In the genomic region with DNA sequence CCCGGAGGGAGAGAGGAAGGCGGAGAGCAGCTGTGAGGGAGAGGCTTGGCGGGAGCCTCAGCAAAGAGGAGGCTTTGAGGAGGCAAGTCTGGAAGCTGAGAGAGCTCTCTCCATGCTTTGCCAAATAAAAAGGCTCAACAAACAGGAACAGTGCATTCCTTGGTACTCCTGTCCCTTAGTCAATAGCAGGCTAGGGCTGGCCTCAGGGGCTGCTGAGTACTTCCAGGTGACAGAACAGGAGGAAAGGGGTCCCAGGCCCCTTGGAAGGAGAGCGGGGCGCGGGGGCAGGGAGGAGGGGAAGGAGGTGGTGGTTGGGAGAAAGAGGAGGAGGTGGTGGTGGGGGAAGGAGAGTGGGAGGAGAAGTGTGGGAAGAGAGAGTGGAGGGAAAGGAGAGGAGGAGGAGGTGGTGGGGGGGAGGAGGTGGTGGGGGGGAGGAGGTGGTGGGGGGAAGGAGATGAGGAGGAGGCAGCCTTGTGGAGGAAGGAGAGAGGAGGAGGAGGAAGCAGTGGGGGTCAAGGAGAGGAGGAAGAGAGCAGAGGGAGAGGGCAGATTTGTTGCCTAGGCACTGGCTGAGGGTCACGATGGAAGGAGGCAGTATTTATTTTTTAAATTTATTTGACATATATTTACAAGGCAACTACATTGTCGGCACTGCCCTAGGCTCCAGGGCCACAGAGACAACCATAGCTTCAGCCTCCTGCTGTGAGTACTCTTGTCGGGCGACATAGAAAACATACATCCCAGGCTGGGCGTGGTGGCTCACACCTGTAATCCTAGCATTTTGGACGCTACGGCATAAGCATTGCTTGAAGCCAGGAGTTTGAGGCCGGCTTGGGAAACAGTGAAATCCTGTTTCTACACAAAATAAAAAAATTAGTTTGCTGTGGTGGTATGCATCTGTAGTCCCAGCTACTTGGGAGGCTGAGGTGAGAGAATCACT, we compare ENCODE assay signal across 8 cellular contexts.
DNase-seq lines count a peak whose midpoint lies in the region; ATAC-seq and TF ChIP-seq lines count a peak whose summit lies in the region.

No MANE protein-coding gene starts in this region.

- H3K27me3 ChIP-seq in heart left ventricle (peaks cover 0 to 12% (median 0%) of the 10 kb centered on the region in 9 donors), rectal smooth muscle tissue (ENCODE audit: control insufficient read depth, insufficient read depth, low read length) (no peaks in the 10 kb centered on the region)

- H3K27ac ChIP-seq in heart left ventricle: peak overlapping the region; percentile 80 to 97 (median 86)
- peak overlapping the region; percentile 98 for H3K27ac ChIP-seq in rectal smooth muscle tissue (ENCODE audit: low read depth, low read length)
- no peak overlapping the region for H3K27ac ChIP-seq in OCI-LY7 (ENCODE audit: low read depth, low read length, poor library complexity, severe bottlenecking)

- no peaks in the 10 kb centered on the region for H3K36me3 Mint-ChIP-seq in activated CD4-positive, alpha-beta T cell treated with anti-CD3 and anti-CD28 coated beads, Interleukin-2, amount 10 ng/mL, durations not matched to agents 24 days and 14 days (ENCODE audit: low read depth)
- H3K36me3 Mint-ChIP-seq in activated T-helper 17 cell treated with anti-CD3 and anti-CD28 coated beads, Interleukin-2, amount 50 U/mL, for 72 hours (ENCODE audit: low read depth): no peaks in the 10 kb centered on the region

- DNase-seq in activated CD4-positive, alpha-beta T cell treated with anti-CD3 and anti-CD28 coated beads, Interleukin-2, amount 10 ng/mL, durations not matched to agents 24 days and 14 days: no peak
- DNase-seq in activated CD4-positive, alpha-beta T cell treated with anti-CD3 and anti-CD28 coated beads, Interleukin-2, amount 50 U/mL, for 1 hour: no peak
- DNase-seq in heart left ventricle: peak in 1 of 5 donors; percentile 15
- no peak for DNase-seq in OCI-LY7 (ENCODE audit: low spot score)
- DNase-seq in stimulated activated CD4-positive, alpha-beta T cell treated with anti-CD3 and anti-CD28 coated beads, Interleukin-1b, Interleukin-23, amount 100 ng/mL, for 48 hours: no peak

- TF ChIP-seq CTCF in heart left ventricle (IDR thresholded peaks at IDR 0.05) (no peak), OCI-LY7 (conservative IDR thresholded peaks at IDR 0.05; ENCODE audit: low read length) (no peak)

- H3K9me3 Mint-ChIP-seq in activated CD4-positive, alpha-beta T cell treated with anti-CD3 and anti-CD28 coated beads, Interleukin-2, amount 10 ng/mL, durations not matched to agents 24 days and 14 days: no peaks in the 10 kb centered on the region
- no peaks in the 10 kb centered on the region for H3K9me3 Mint-ChIP-seq in activated T-helper 17 cell treated with anti-CD3 and anti-CD28 coated beads, Interleukin-2, amount 50 U/mL, for 72 hours

- H3K9me3 ChIP-seq in heart left ventricle (no peaks in the 10 kb centered on the region), OCI-LY7 (ENCODE audit: low read length) (no peaks in the 10 kb centered on the region)

- H3K9me2 ChIP-seq in OCI-LY7 (ENCODE audit: insufficient read depth, low read length): no peaks in the 10 kb centered on the region

- H3K4me2 ChIP-seq in OCI-LY7 (ENCODE audit: low read length): no peak overlapping the region

- peak overlapping the region; percentile 49 for H3K9ac ChIP-seq in rectal smooth muscle tissue (ENCODE audit: low read length)

- CTCF ChIA-PET in OCI-LY7 (lab: Charles Lee; ENCODE audit: unreplicated experiment): no interaction called here

- no peaks in the 10 kb centered on the region for H3K36me3 ChIP-seq in heart left ventricle
- no peaks in the 10 kb centered on the region for H3K36me3 ChIP-seq in rectal smooth muscle tissue (ENCODE audit: control insufficient read depth, insufficient read depth, low read length)
- H3K36me3 ChIP-seq in OCI-LY7 (ENCODE audit: insufficient read depth, low read length): no peaks in the 10 kb centered on the region

- no peak overlapping the region for H2AFZ ChIP-seq in OCI-LY7 (ENCODE audit: low read length)

- no peak for TF ChIP-seq POLR2A in heart left ventricle (IDR thresholded peaks at IDR 0.05)

- no TSS peak for BruUV-seq in OCI-LY7 (replicated peaks; lab: Mats Ljungman, UMichigan)

- ATAC-seq in activated T-helper 17 cell treated with anti-CD3 and anti-CD28 coated beads, Interleukin-2, amount 50 U/mL, for 72 hours (replicated peaks): no peak
- ATAC-seq in heart left ventricle (peak; percentile 30 to 74 (median 70)), HG02610 (IDR thresholded peaks at IDR 0.05; ENCODE audit: unreplicated experiment) (no peak)

- POLR2A ChIA-PET in OCI-LY7 (lab: Charles Lee): interaction anchor here (1.3 kb wide), 1 partner anchor 17 kb away, joined by 3 read pairs; no protein-coding TSS in a partner anchor

- no peaks in the 10 kb centered on the region for H3K79me2 ChIP-seq in OCI-LY7 (ENCODE audit: insufficient read depth, low read depth, low read length)

- H4K20me1 ChIP-seq in OCI-LY7 (ENCODE audit: insufficient read depth, low read length): no peaks in the 10 kb centered on the region

- H3K4me1 ChIP-seq in heart left ventricle (peaks cover 0 to 28% (median 11%) of the 10 kb centered on the region in 12 donors), rectal smooth muscle tissue (ENCODE audit: control insufficient read depth, insufficient read depth, low read length) (peaks cover 30% of the 10 kb centered on the region), OCI-LY7 (ENCODE audit: insufficient read depth, low read length, poor library complexity, severe bottlenecking) (peaks cover 6% of the 10 kb centered on the region)

- H3K27me3 Mint-ChIP-seq in activated CD4-positive, alpha-beta T cell treated with anti-CD3 and anti-CD28 coated beads, Interleukin-2, amount 10 ng/mL, durations not matched to agents 24 days and 14 days: peaks cover 64% of the 10 kb centered on the region
- H3K27me3 Mint-ChIP-seq in activated T-helper 17 cell treated with anti-CD3 and anti-CD28 coated beads, Interleukin-2, amount 50 U/mL, for 72 hours: peaks cover 18% of the 10 kb centered on the region

- H3K4me3 Mint-ChIP-seq in activated CD4-positive, alpha-beta T cell treated with anti-CD3 and anti-CD28 coated beads, Interleukin-2, amount 10 ng/mL, durations not matched to agents 24 days and 14 days: peak overlapping the region; percentile 84
- peak overlapping the region; percentile 75 for H3K4me3 Mint-ChIP-seq in activated T-helper 17 cell treated with anti-CD3 and anti-CD28 coated beads, Interleukin-2, amount 50 U/mL, for 72 hours

- 43 to 49% (median 46%) methylated on average over 14 of the region's 14 CpGs for WGBS in heart left ventricle, 4 donors

- intact Hi-C loops in activated CD4-positive, alpha-beta T cell treated with anti-CD3 and anti-CD28 coated beads, Interleukin-2, amount 10 ng/mL, durations not matched to agents 24 days and 14 days (cut with micrococcal nuclease): loop anchor here (1.0 to 10.0 kb wide), 5 partner anchors 74 to 855 kb away; a partner anchor contains a TSS
- intact Hi-C loops in heart left ventricle (cut with DNase I): loop anchor here (1.0 to 10.0 kb wide), 16 partner anchors 73 to 860 kb away; a partner anchor contains a TSS
- intact Hi-C loops in OCI-LY7 (cut with micrococcal nuclease; ENCODE audit: unreplicated experiment): loop anchor here (2.0 kb wide), 1 partner anchor 139 kb away; no protein-coding TSS in a partner anchor

- peak overlapping the region; percentile 47 to 89 (median 74) for H3K4me3 ChIP-seq in heart left ventricle
- peak overlapping the region; percentile 70 for H3K4me3 ChIP-seq in rectal smooth muscle tissue (ENCODE audit: low read length)
- no peak overlapping the region for H3K4me3 ChIP-seq in OCI-LY7 (ENCODE audit: low read depth, low read length, poor library complexity, severe bottlenecking)

- peaks cover 21% of the 10 kb centered on the region for H3K4me1 Mint-ChIP-seq in activated CD4-positive, alpha-beta T cell treated with anti-CD3 and anti-CD28 coated beads, Interleukin-2, amount 10 ng/mL, durations not matched to agents 24 days and 14 days
- peaks cover 8% of the 10 kb centered on the region for H3K4me1 Mint-ChIP-seq in activated T-helper 17 cell treated with anti-CD3 and anti-CD28 coated beads, Interleukin-2, amount 50 U/mL, for 72 hours

- no peak overlapping the region for H3K27ac Mint-ChIP-seq in activated CD4-positive, alpha-beta T cell treated with anti-CD3 and anti-CD28 coated beads, Interleukin-2, amount 10 ng/mL, durations not matched to agents 24 days and 14 days
- no peak overlapping the region for H3K27ac Mint-ChIP-seq in activated T-helper 17 cell treated with anti-CD3 and anti-CD28 coated beads, Interleukin-2, amount 50 U/mL, for 72 hours

Comparison
In these comparisons a context has a peak if more than half of its experiments do, and no peak if none do; other contexts are left out.
1. ATAC-seq: peak in heart left ventricle (4 of 4); none in activated T-helper 17 cell treated with anti-CD3 and anti-CD28 coated beads, Interleukin-2, amount 50 U/mL, for 72 hours (single experiment) and HG02610 (single experiment).